Comparison of ENCODE assay signal across 1 cellular context in genomic region chr19:34134190-34135032, GRCh38.
TF ChIP-seq lines count a peak whose summit lies in the region.

No MANE protein-coding gene starts in this region.

TF ChIP-seq in K562, 482 proteins besides CTCF, POLR2A, EP300 and RAD21 (continued from another document and continues in another):
- TF ChIP-seq TSHZ1 (CRISPR knock-in tag; IDR thresholded peaks at IDR 0.05) (no peak), BRF1 (IDR thresholded peaks at IDR 0.05; ENCODE audit: borderline replicate concordance, extremely low read depth, insufficient read length) (no peak), BCLAF1 (IDR thresholded peaks at IDR 0.05; ENCODE audit: borderline replicate concordance in 1 of 2, control insufficient read depth in 1 of 2, low read depth in 2 of 2, low read length in 1 of 2) (no peak), ZNF668 (CRISPR knock-in tag; IDR thresholded peaks at IDR 0.05) (no peak), CBX8 (IDR thresholded peaks at IDR 0.05; ENCODE audit: borderline replicate concordance, extremely low read depth, low read depth, low read length, poor library complexity, severe bottlenecking) (no peak), FOS (IDR thresholded peaks at IDR 0.05; ENCODE audit: extremely low read depth, insufficient read length) (no peak), PTTG1 (tag; IDR thresholded peaks at IDR 0.05; ENCODE audit: low read depth) (no peak), TBP (optimal IDR thresholded peaks at IDR 0.05; ENCODE audit: low read depth, low read length) (peak; percentile 94), ZFP36 (IDR thresholded peaks at IDR 0.05; ENCODE audit: low read depth, low read length, partially characterized antibody) (no peak), ZNF586 (CRISPR knock-in tag; conservative IDR thresholded peaks at IDR 0.05) (no peak), GTF2E2 (tag; IDR thresholded peaks at IDR 0.05) (0 out of 2 replicates have a peak, but pooled peaks have one; percentile 49), JUN (IDR thresholded peaks at IDR 0.05; ENCODE audit: borderline replicate concordance, low read depth, low read length) (no peak), JUN (CRISPR knock-in tag; IDR thresholded peaks at IDR 0.05; ENCODE audit: borderline replicate concordance) (no peak), E2F3 (CRISPR knock-in tag; IDR thresholded peaks at IDR 0.05) (no peak), ZNF408 (CRISPR knock-in tag; IDR thresholded peaks at IDR 0.05; ENCODE audit: low read depth) (no peak), ZFPM2 (CRISPR knock-in tag; IDR thresholded peaks at IDR 0.05) (no peak), TCF7 (IDR thresholded peaks at IDR 0.05; ENCODE audit: borderline replicate concordance) (no peak), ZBTB8A (IDR thresholded peaks at IDR 0.05; ENCODE audit: partially characterized antibody) (no peak), BACH1 (tag; IDR thresholded peaks at IDR 0.05) (no peak), SMAD3 (CRISPR knock-in tag; conservative IDR thresholded peaks at IDR 0.05) (no peak), EZH2 (IDR thresholded peaks at IDR 0.05; ENCODE audit: borderline replicate concordance, low read depth, low read length) (no peak), ZNF174 (CRISPR knock-in tag; IDR thresholded peaks at IDR 0.05) (no peak), CHD2 (IDR thresholded peaks at IDR 0.05; ENCODE audit: low read depth, low read length) (peak; percentile 14; the same call in 1 of the 2 replicates), ZHX1 (conservative IDR thresholded peaks at IDR 0.05; ENCODE audit: low read length) (no peak), WHSC1 (IDR thresholded peaks at IDR 0.05; ENCODE audit: low read length) (no peak), DACH1 (IDR thresholded peaks at IDR 0.05; ENCODE audit: partially characterized antibody) (no peak), TCF15 (CRISPR knock-in tag; IDR thresholded peaks at IDR 0.05) (no peak), ERF (CRISPR knock-in tag; IDR thresholded peaks at IDR 0.05) (no peak), NR4A1 (CRISPR knock-in tag; IDR thresholded peaks at IDR 0.05) (no peak), NR4A1 (tag; IDR thresholded peaks at IDR 0.05) (0 out of 2 replicates have a peak, but pooled peaks have one; percentile 23), NFXL1 (CRISPR knock-in tag; IDR thresholded peaks at IDR 0.05) (no peak), IRF1 (CRISPR knock-in tag; IDR thresholded peaks at IDR 0.05; ENCODE audit: borderline replicate concordance) (no peak), MLX (CRISPR knock-in tag; conservative IDR thresholded peaks at IDR 0.05) (no peak), MXI1 (IDR thresholded peaks at IDR 0.05; ENCODE audit: low read depth, low read length) (no peak)
- TF ChIP-seq, protein P1, sequence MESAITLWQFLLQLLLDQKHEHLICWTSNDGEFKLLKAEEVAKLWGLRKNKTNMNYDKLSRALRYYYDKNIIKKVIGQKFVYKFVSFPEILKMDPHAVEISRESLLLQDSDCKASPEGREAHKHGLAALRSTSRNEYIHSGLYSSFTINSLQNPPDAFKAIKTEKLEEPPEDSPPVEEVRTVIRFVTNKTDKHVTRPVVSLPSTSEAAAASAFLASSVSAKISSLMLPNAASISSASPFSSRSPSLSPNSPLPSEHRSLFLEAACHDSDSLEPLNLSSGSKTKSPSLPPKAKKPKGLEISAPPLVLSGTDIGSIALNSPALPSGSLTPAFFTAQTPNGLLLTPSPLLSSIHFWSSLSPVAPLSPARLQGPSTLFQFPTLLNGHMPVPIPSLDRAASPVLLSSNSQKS (CRISPR knock-in tag; IDR thresholded peaks at IDR 0.05), result no peak
- TF ChIP-seq, protein P2, sequence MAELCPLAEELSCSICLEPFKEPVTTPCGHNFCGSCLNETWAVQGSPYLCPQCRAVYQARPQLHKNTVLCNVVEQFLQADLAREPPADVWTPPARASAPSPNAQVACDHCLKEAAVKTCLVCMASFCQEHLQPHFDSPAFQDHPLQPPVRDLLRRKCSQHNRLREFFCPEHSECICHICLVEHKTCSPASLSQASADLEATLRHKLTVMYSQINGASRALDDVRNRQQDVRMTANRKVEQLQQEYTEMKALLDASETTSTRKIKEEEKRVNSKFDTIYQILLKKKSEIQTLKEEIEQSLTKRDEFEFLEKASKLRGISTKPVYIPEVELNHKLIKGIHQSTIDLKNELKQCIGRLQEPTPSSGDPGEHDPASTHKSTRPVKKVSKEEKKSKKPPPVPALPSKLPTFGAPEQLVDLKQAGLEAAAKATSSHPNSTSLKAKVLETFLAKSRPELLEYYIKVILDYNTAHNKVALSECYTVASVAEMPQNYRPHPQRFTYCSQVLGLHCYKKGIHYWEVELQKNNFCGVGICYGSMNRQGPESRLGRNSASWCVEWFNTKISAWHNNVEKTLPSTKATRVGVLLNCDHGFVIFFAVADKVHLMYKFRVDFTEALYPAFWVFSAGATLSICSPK (IDR thresholded peaks at IDR 0.05; ENCODE audit: borderline replicate concordance), result no peak
- TF ChIP-seq, protein P3, sequence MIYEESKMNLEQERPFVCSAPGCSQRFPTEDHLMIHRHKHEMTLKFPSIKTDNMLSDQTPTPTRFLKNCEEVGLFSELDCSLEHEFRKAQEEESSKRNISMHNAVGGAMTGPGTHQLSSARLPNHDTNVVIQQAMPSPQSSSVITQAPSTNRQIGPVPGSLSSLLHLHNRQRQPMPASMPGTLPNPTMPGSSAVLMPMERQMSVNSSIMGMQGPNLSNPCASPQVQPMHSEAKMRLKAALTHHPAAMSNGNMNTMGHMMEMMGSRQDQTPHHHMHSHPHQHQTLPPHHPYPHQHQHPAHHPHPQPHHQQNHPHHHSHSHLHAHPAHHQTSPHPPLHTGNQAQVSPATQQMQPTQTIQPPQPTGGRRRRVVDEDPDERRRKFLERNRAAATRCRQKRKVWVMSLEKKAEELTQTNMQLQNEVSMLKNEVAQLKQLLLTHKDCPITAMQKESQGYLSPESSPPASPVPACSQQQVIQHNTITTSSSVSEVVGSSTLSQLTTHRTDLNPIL (CRISPR knock-in tag; IDR thresholded peaks at IDR 0.05), result no peak
- TF ChIP-seq, protein P4, sequence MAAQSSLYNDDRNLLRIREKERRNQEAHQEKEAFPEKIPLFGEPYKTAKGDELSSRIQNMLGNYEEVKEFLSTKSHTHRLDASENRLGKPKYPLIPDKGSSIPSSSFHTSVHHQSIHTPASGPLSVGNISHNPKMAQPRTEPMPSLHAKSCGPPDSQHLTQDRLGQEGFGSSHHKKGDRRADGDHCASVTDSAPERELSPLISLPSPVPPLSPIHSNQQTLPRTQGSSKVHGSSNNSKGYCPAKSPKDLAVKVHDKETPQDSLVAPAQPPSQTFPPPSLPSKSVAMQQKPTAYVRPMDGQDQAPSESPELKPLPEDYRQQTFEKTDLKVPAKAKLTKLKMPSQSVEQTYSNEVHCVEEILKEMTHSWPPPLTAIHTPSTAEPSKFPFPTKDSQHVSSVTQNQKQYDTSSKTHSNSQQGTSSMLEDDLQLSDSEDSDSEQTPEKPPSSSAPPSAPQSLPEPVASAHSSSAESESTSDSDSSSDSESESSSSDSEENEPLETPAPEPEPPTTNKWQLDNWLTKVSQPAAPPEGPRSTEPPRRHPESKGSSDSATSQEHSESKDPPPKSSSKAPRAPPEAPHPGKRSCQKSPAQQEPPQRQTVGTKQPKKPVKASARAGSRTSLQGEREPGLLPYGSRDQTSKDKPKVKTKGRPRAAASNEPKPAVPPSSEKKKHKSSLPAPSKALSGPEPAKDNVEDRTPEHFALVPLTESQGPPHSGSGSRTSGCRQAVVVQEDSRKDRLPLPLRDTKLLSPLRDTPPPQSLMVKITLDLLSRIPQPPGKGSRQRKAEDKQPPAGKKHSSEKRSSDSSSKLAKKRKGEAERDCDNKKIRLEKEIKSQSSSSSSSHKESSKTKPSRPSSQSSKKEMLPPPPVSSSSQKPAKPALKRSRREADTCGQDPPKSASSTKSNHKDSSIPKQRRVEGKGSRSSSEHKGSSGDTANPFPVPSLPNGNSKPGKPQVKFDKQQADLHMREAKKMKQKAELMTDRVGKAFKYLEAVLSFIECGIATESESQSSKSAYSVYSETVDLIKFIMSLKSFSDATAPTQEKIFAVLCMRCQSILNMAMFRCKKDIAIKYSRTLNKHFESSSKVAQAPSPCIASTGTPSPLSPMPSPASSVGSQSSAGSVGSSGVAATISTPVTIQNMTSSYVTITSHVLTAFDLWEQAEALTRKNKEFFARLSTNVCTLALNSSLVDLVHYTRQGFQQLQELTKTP (IDR thresholded peaks at IDR 0.05; ENCODE audit: low read depth in 1 of 2, partially characterized antibody in 2 of 2), result peak in 1 of 2 experiments; percentile 49
